13 cellular contexts compared by ENCODE assay signal in genomic region chr6:45116714-45117410, GRCh38.
DNase-seq lines count a peak whose midpoint lies in the region; ATAC-seq and TF ChIP-seq lines count a peak whose summit lies in the region.
"Had no signal": no experiment of that assay in that cellular context is flagged by ENCODE, and none has a peak within 500 bp of the region (broad histone marks: within the 10 kb centered on the region; RNA-seq: fewer than 3 reads in every experiment).

No MANE protein-coding gene starts in this region.

- H3K27ac ChIP-seq in foreskin keratinocyte (no peak overlapping the region), gastroesophageal sphincter (no peak overlapping the region)
- H3K27ac ChIP-seq: transverse colon had no signal

- H3K4me1 ChIP-seq in foreskin keratinocyte (peaks cover 12% of the 10 kb centered on the region), gastroesophageal sphincter (no peaks in the 10 kb centered on the region)
- H3K4me1 ChIP-seq: transverse colon had no signal

- TF ChIP-seq POLR2A in gastroesophageal sphincter (IDR thresholded peaks at IDR 0.05): no peak

- no peaks in the 10 kb centered on the region for H3K9me3 ChIP-seq in gastroesophageal sphincter
- H3K9me3 ChIP-seq: transverse colon had no signal

- H3K4me3 ChIP-seq in AG09309 (ENCODE audit: control insufficient read depth, low read depth, low read length) (no peak overlapping the region), gastroesophageal sphincter (no peak overlapping the region)
- H3K4me3 ChIP-seq: K562, transverse colon had no signal

- peaks cover 2% of the 10 kb centered on the region for H3K9me3 Mint-ChIP-seq in activated T-helper 1 cell treated with anti-CD3 and anti-CD28 coated beads, Interleukin-12 subunit alpha, Interleukin-12 subunit beta, Interleukin-2, Interleukin-4 antibody, amounts not matched to agents 30 ng/mL and 10 ng/mL and 1 ng/mL, durations not matched to agents 14 hours and 24 hours and 36 hours

- ATAC-seq in foreskin keratinocyte (peak; percentile 48), gastroesophageal sphincter (no peak), HG02678 (IDR thresholded peaks at IDR 0.05; ENCODE audit: unreplicated experiment) (no peak)
- ATAC-seq: K562 had no signal

- H3K36me3 ChIP-seq in gastroesophageal sphincter: no peaks in the 10 kb centered on the region
- H3K36me3 ChIP-seq: transverse colon had no signal

- H3K27ac Mint-ChIP-seq in activated T-helper 1 cell treated with anti-CD3 and anti-CD28 coated beads, Interleukin-12 subunit alpha, Interleukin-12 subunit beta, Interleukin-2, Interleukin-4 antibody, amounts not matched to agents 30 ng/mL and 10 ng/mL and 1 ng/mL, durations not matched to agents 14 hours and 24 hours and 36 hours: peak overlapping the region; percentile 47

- H3K4me3 Mint-ChIP-seq in activated T-helper 1 cell treated with anti-CD3 and anti-CD28 coated beads, Interleukin-12 subunit alpha, Interleukin-12 subunit beta, Interleukin-2, Interleukin-4 antibody, amounts not matched to agents 30 ng/mL and 10 ng/mL and 1 ng/mL, durations not matched to agents 14 hours and 24 hours and 36 hours: no peak overlapping the region

- no peaks in the 10 kb centered on the region for H3K27me3 Mint-ChIP-seq in activated T-helper 1 cell treated with anti-CD3 and anti-CD28 coated beads, Interleukin-12 subunit alpha, Interleukin-12 subunit beta, Interleukin-2, Interleukin-4 antibody, amounts not matched to agents 30 ng/mL and 10 ng/mL and 1 ng/mL, durations not matched to agents 14 hours and 24 hours and 36 hours (ENCODE audit: insufficient read depth)

- no peak for TF ChIP-seq EP300 in gastroesophageal sphincter (IDR thresholded peaks at IDR 0.05)

- H3K27me3 ChIP-seq in foreskin keratinocyte (no peaks in the 10 kb centered on the region), gastroesophageal sphincter (no peaks in the 10 kb centered on the region)
- H3K27me3 ChIP-seq: transverse colon had no signal

- TF ChIP-seq CTCF in AG09309 (IDR thresholded peaks at IDR 0.05; ENCODE audit: control insufficient read depth, insufficient read depth, low read depth, low read length, missing control alignments) (no peak), foreskin keratinocyte (conservative IDR thresholded peaks at IDR 0.05) (no peak), gastroesophageal sphincter (IDR thresholded peaks at IDR 0.05) (no peak)

- intact Hi-C loops in activated T-helper 1 cell treated with anti-CD3 and anti-CD28 coated beads, Interleukin-12 subunit alpha, Interleukin-12 subunit beta, Interleukin-2, Interleukin-4 antibody, amounts not matched to agents 30 ng/mL and 10 ng/mL and 1 ng/mL, durations not matched to agents 14 hours and 24 hours and 36 hours (cut with micrococcal nuclease): loop anchor here (1.0 to 5.0 kb wide), 6 partner anchors 40 to 261 kb away; no protein-coding TSS in a partner anchor

- peaks cover 24% of the 10 kb centered on the region for H3K4me1 Mint-ChIP-seq in activated T-helper 1 cell treated with anti-CD3 and anti-CD28 coated beads, Interleukin-12 subunit alpha, Interleukin-12 subunit beta, Interleukin-2, Interleukin-4 antibody, amounts not matched to agents 30 ng/mL and 10 ng/mL and 1 ng/mL, durations not matched to agents 14 hours and 24 hours and 36 hours (ENCODE audit: low read depth)

- H3K36me3 Mint-ChIP-seq in activated T-helper 1 cell treated with anti-CD3 and anti-CD28 coated beads, Interleukin-12 subunit alpha, Interleukin-12 subunit beta, Interleukin-2, Interleukin-4 antibody, amounts not matched to agents 30 ng/mL and 10 ng/mL and 1 ng/mL, durations not matched to agents 14 hours and 24 hours and 36 hours (ENCODE audit: low read depth): no peaks in the 10 kb centered on the region

- DNase-seq in AG09309 (ENCODE audit: low read depth) (peak; percentile 62), HS-27A (ENCODE audit: low read depth) (peak; percentile 74), foreskin keratinocyte (peak; percentile 23 to 54), germinal center (ENCODE audit: low spot score) (no peak), NCI-H1694 (lab: John Stamatoyannopoulos, UW) (no peak)
- no peak for DNase-seq in activated T-helper 1 cell treated with anti-CD3 and anti-CD28 coated beads, Interleukin-12 subunit alpha, Interleukin-12 subunit beta, Interleukin-2, Interleukin-4 antibody, amounts not matched to agents 30 ng/mL and 10 ng/mL and 1 ng/mL, durations not matched to agents 14 hours and 24 hours and 36 hours (ENCODE audit: low spot score)
- DNase-seq: activated gamma-delta T cell treated with Interleukin-2 at 50 U/mL for 16 hours, COR-L47, NCI-H774, transverse colon had no signal

Comparison
In these comparisons a context has a peak if more than half of its experiments do, and no peak if none do; other contexts are left out.
1. DNase-seq: peak in AG09309 (single experiment), HS-27A (single experiment) and foreskin keratinocyte (2 of 2); none in activated T-helper 1 cell treated with anti-CD3 and anti-CD28 coated beads, Interleukin-12 subunit alpha, Interleukin-12 subunit beta, Interleukin-2, Interleukin-4 antibody, amounts not matched to agents 30 ng/mL and 10 ng/mL and 1 ng/mL, durations not matched to agents 14 hours and 24 hours and 36 hours (single experiment), germinal center (single experiment) and NCI-H1694 (single experiment).